In the genomic region with DNA sequence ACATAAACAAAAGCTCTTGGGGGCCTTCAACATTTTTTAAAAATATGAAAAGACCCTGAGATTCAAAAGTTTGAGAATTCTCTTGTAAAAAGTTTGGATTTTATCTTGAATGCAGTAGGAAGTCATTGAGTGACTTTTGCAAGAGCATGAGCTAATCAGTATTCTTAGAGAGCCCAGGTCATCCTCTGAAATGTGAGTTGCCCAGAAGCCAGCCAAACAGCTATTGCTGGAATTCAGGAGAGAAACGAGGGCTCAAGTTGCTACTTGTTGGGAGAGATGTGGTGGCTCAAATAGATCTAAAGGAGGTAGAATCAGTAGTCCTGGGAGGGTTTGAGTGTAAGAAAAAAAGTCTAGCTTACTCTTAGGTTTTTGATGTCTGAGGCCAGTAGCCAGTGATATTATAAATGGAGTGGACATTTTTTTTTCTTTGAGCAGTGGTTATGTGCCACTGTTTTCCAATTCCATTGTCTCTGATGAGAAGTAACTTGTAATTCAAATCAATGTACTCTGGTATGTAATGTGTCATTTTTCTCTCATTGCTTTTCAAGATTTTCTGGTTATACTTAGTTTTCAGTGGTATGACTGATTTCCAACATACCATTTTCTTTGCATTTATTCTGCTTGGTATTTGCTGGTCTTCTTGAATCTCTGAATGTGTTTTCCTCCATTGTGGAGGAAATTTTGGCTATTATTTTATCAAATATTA, we compare ENCODE assay signal across 15 cellular contexts. TPM values are rescaled to one million over a fixed set of nuclear protein-coding genes. Genes with fewer than 3 reads are reported as not detected.
DNase-seq lines count a peak whose midpoint lies in the region; ATAC-seq and TF ChIP-seq lines count a peak whose summit lies in the region.
"Had no signal": no experiment of that assay in that cellular context is flagged by ENCODE, and none has a peak within 500 bp of the region (broad histone marks: within the 10 kb centered on the region; RNA-seq: fewer than 3 reads in every experiment).

No MANE protein-coding gene starts in this region.

- 65 to 81% methylated on average over 1 of the region's 1 CpG for WGBS in GM23248 (ENCODE audit: low coverage in 1 of 2, low lambda C conversion rate in 2 of 2, missing lambda C conversion rate in 2 of 2), 2 experiments

- H4K20me1 ChIP-seq in GM23248 (ENCODE audit: insufficient read depth), result peaks cover 37% of the 10 kb centered on the region

- H3K4me2 ChIP-seq in GM23248 (ENCODE audit: unreplicated experiment), result no peak overlapping the region

- DNase-seq in GM23248 (peak; percentile 58), astrocyte of the hippocampus (ENCODE audit: low read depth, low spot score) (peak; percentile 28), fibroblast of villous mesenchyme (ENCODE audit: low read depth) (peak; percentile 38), renal cortical epithelial cell (ENCODE audit: low read depth) (peak; percentile 68), GDM1 (lab: John Stamatoyannopoulos, UW) (no peak), NCI-H146 treated with DMSO at 0.1 percent for 48 hours (lab: John Stamatoyannopoulos, UW; ENCODE audit: unreplicated experiment) (no peak)
- DNase-seq in activated CD4-positive, alpha-beta T cell treated with anti-CD3 and anti-CD28 coated beads, Interleukin-2, amount 10 ng/mL, durations not matched to agents 7 days and 5 days, result no peak
- DNase-seq: activated B cell treated with CpG ODN at 0.5 μM for 24 hours; activated naive CD4-positive, alpha-beta T cell; Calu3; effector CD4-positive, alpha-beta T cell; NCI-H2081 treated with DMSO at 0.1 percent for 48 hours; NCI-H82; RPMI8226 had no signal

- no peak overlapping the region for H3K4me3 ChIP-seq in GM23248
- H3K4me3 ChIP-seq in fibroblast of villous mesenchyme (ENCODE audit: low read depth, low read length), result no peak overlapping the region

- no peaks in the 10 kb centered on the region for H3K9me3 ChIP-seq in GM23248 (ENCODE audit: low read depth)

- CTCF ChIA-PET in activated CD4-positive, alpha-beta T cell treated with anti-CD3 and anti-CD28 coated beads, Interleukin-2, amount 10 ng/mL, durations not matched to agents 7 days and 5 days (lab: Charles Lee), result no interaction called here

- H3K4me1 Mint-ChIP-seq in activated CD4-positive, alpha-beta T cell treated with anti-CD3 and anti-CD28 coated beads, Interleukin-2, amount 10 ng/mL, durations not matched to agents 7 days and 5 days, result no peaks in the 10 kb centered on the region
- H3K4me1 Mint-ChIP-seq: activated B cell treated with CpG ODN at 0.5 μM for 24 hours had no signal

- TF ChIP-seq CTCF in fibroblast of villous mesenchyme (IDR thresholded peaks at IDR 0.05; ENCODE audit: insufficient read depth, low read depth, low read length), result no peak

- no peak overlapping the region for H3K4me3 Mint-ChIP-seq in activated CD4-positive, alpha-beta T cell treated with anti-CD3 and anti-CD28 coated beads, Interleukin-2, amount 10 ng/mL, durations not matched to agents 7 days and 5 days
- H3K4me3 Mint-ChIP-seq: activated B cell treated with CpG ODN at 0.5 μM for 24 hours had no signal

- no peaks in the 10 kb centered on the region for H3K36me3 Mint-ChIP-seq in activated CD4-positive, alpha-beta T cell treated with anti-CD3 and anti-CD28 coated beads, Interleukin-2, amount 10 ng/mL, durations not matched to agents 7 days and 5 days (ENCODE audit: low read depth)

- H3K27me3 Mint-ChIP-seq in activated CD4-positive, alpha-beta T cell treated with anti-CD3 and anti-CD28 coated beads, Interleukin-2, amount 10 ng/mL, durations not matched to agents 7 days and 5 days, result peaks cover 3% of the 10 kb centered on the region
- H3K27me3 Mint-ChIP-seq: activated B cell treated with CpG ODN at 0.5 μM for 24 hours had no signal

- peaks cover 45% of the 10 kb centered on the region for H3K4me1 ChIP-seq in GM23248 (ENCODE audit: insufficient read depth)

- H3K79me2 ChIP-seq in GM23248 (ENCODE audit: insufficient read depth), result peaks cover 100% of the 10 kb centered on the region

- no peak for ATAC-seq in HG03439 (IDR thresholded peaks at IDR 0.05; ENCODE audit: unreplicated experiment)

- peaks cover 29% of the 10 kb centered on the region; the same call in 1 of the 2 replicates for H3F3A ChIP-seq in GM23248 (ENCODE audit: insufficient read depth)

- no peak overlapping the region for H2AFZ ChIP-seq in GM23248

- H3K9me3 Mint-ChIP-seq in activated CD4-positive, alpha-beta T cell treated with anti-CD3 and anti-CD28 coated beads, Interleukin-2, amount 10 ng/mL, durations not matched to agents 7 days and 5 days, result no peaks in the 10 kb centered on the region

- in situ Hi-C loops in GM23248 (cut with MboI), result no loop called here

- POLR2A ChIA-PET in activated CD4-positive, alpha-beta T cell treated with anti-CD3 and anti-CD28 coated beads, Interleukin-2, amount 10 ng/mL, durations not matched to agents 7 days and 5 days (lab: Charles Lee), result no interaction called here

- H3K27me3 ChIP-seq in GM23248 (replicated peaks; ENCODE audit: insufficient read depth), result no peaks in the 10 kb centered on the region

- H3K9ac ChIP-seq in GM23248, result no peak overlapping the region

- H3K9me2 ChIP-seq in GM23248 (ENCODE audit: insufficient read depth), result no peaks in the 10 kb centered on the region

- no peak overlapping the region for H3K27ac ChIP-seq in GM23248

- peaks cover 9% of the 10 kb centered on the region; the same call in 1 of the 2 replicates for H3K36me3 ChIP-seq in GM23248 (ENCODE audit: low read depth)

- no peak overlapping the region for H3K27ac Mint-ChIP-seq in activated CD4-positive, alpha-beta T cell treated with anti-CD3 and anti-CD28 coated beads, Interleukin-2, amount 10 ng/mL, durations not matched to agents 7 days and 5 days
- H3K27ac Mint-ChIP-seq: activated B cell treated with CpG ODN at 0.5 μM for 24 hours had no signal

RNA-seq across cellular contexts. Expression of a gene that starts 30.7 kb away (rescaled TPM):
- 269 and 318 TPM in 2 replicates for total RNA-seq in GM23248 (2014; rRNA removed; shearing (Covaris generic))
- polyA plus RNA-seq in GM23248 (2016; fragmentation: Nextera tagmentation; extraction: Ambion mirVana), result 276 and 288 TPM in 2 replicates
- total RNA-seq in fibroblast of villous mesenchyme, result 174 and 185 TPM in 2 replicates
- total RNA-seq in renal cortical epithelial cell, result 42.9 and 102 TPM in 2 replicates
- 10 to 100 TPM; 23.1 to 30.7 TPM for total RNA-seq in activated CD4-positive, alpha-beta T cell treated with anti-CD3 and anti-CD28 coated beads, Interleukin-2, amount 10 ng/mL, durations not matched to agents 7 days and 5 days

Comparison
In these comparisons a context has a peak if more than half of its experiments do, and no peak if none do; other contexts are left out.
1. DNase-seq: peak in GM23248 (single experiment), astrocyte of the hippocampus (single experiment), fibroblast of villous mesenchyme (single experiment) and renal cortical epithelial cell (single experiment); none in activated CD4-positive, alpha-beta T cell treated with anti-CD3 and anti-CD28 coated beads, Interleukin-2, amount 10 ng/mL, durations not matched to agents 7 days and 5 days (single experiment), GDM1 (single experiment) and NCI-H146 treated with DMSO at 0.1 percent for 48 hours (single experiment).